ENCODE assay signal across 21 cellular contexts in the genomic region with DNA sequence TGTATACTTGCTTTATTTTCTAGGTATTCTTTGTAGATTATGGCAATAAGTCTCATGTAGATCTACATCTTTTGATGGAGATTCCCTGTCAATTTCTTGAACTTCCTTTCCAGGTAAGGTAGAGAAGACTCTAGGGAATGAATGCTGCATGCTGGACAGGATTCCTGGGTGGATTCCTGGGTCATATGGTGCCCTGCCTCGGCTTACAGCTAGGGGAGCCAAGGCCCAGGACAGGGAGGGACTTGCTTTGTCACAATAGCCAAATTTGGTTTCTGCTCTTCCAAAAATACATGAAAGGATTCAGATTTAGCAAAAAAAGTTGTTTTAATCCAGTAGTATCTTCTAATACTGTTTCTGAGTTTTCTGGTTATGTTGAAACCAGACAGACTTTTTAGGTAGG. TPM values are rescaled to one million over a fixed set of nuclear protein-coding genes. Genes with fewer than 3 reads are reported as not detected.
"Had no signal": no experiment of that assay in that cellular context is flagged by ENCODE, and none has a peak within 500 bp of the region (broad histone marks: within the 10 kb centered on the region; RNA-seq: fewer than 3 reads in every experiment).

No MANE protein-coding gene starts in this region.

- H3K36me3 ChIP-seq: ovary, sigmoid colon, thoracic aorta had no signal

- ATAC-seq: activated CD8-positive, alpha-beta T cell treated with anti-CD3 and anti-CD28 coated beads for 36 hours; mucosa of descending colon; naive thymus-derived CD4-positive, alpha-beta T cell; stimulated activated naive B cell treated with anti-CD40 and anti-IgM and Interleukin-4, amounts not matched to agents 10 μg/mL and 1 μg/mL and 100 μg/mL, for 72 hours; T-helper 17 cell had no signal

- H3K9me3 ChIP-seq: mucosa of descending colon, ovary, sigmoid colon, thoracic aorta had no signal

- H3K9me3 Mint-ChIP-seq: activated CD8-positive, alpha-beta T cell treated with anti-CD3 and anti-CD28 coated beads for 36 hours; activated naive CD8-positive, alpha-beta T cell treated with anti-CD3 and anti-CD28 coated beads, Interleukin-2, amount 10 ng/mL, durations not matched to agents 7 days and 5 days; activated T-cell treated with anti-CD3 and anti-CD28 coated beads, Interleukin-2, amount 50 U/mL, for 24 hours; activated T-helper 2 cell treated with anti-CD3 and anti-CD28 coated beads, Interferon-gamma antibody, Interleukin-2, Interleukin-4, amounts not matched to agents 10 μg/mL and 5 μg/mL and 100 μg/mL, durations not matched to agents 14 hours and 24 hours and 36 hours; memory B cell; naive thymus-derived CD4-positive, alpha-beta T cell; stimulated activated naive B cell treated with anti-CD40 and anti-IgM and Interleukin-4, amounts not matched to agents 10 μg/mL and 1 μg/mL and 100 μg/mL, for 72 hours had no signal

- H3K4me1 ChIP-seq: sigmoid colon had no signal

- DNase-seq: activated CD4-positive, alpha-beta T cell treated with anti-CD3 and anti-CD28 coated beads for 4 hours; activated CD8-positive, alpha-beta T cell treated with anti-CD3 and anti-CD28 coated beads for 36 hours; activated naive CD4-positive, alpha-beta T cell treated with Interleukin-2 at 50 U/mL for 16 hours; activated naive CD8-positive, alpha-beta T cell treated with anti-CD3 and anti-CD28 coated beads, Interleukin-2, amount 10 ng/mL, durations not matched to agents 7 days and 5 days; activated T-cell treated with anti-CD3 and anti-CD28 coated beads, Interleukin-2, amount 50 U/mL, for 24 hours; amygdala; dorsolateral prefrontal cortex; erythroblast; foreskin melanocyte; hypothalamus; kidney; mucosa of descending colon; naive thymus-derived CD4-positive, alpha-beta T cell; ovary; sigmoid colon; stimulated activated naive B cell treated with anti-CD40 and anti-IgM and Interleukin-4, amounts not matched to agents 10 μg/mL and 1 μg/mL and 100 μg/mL, for 72 hours; T-helper 17 cell had no signal

- H3K27ac ChIP-seq: dorsolateral prefrontal cortex, ovary, sigmoid colon, thoracic aorta, VCaP had no signal

- H3K27me3 ChIP-seq: ovary, sigmoid colon had no signal

- H3K4me3 ChIP-seq: dorsolateral prefrontal cortex, mucosa of descending colon, ovary, sigmoid colon, thoracic aorta had no signal

- H3K36me3 Mint-ChIP-seq: activated naive CD8-positive, alpha-beta T cell treated with anti-CD3 and anti-CD28 coated beads, Interleukin-2, amount 10 ng/mL, durations not matched to agents 7 days and 5 days; memory B cell; naive thymus-derived CD4-positive, alpha-beta T cell; stimulated activated naive B cell treated with anti-CD40 and anti-IgM and Interleukin-4, amounts not matched to agents 10 μg/mL and 1 μg/mL and 100 μg/mL, for 72 hours had no signal

- H3K4me3 Mint-ChIP-seq: activated CD8-positive, alpha-beta T cell treated with anti-CD3 and anti-CD28 coated beads for 36 hours; activated naive CD8-positive, alpha-beta T cell treated with anti-CD3 and anti-CD28 coated beads, Interleukin-2, amount 10 ng/mL, durations not matched to agents 7 days and 5 days; activated T-cell treated with anti-CD3 and anti-CD28 coated beads, Interleukin-2, amount 50 U/mL, for 24 hours; memory B cell; naive thymus-derived CD4-positive, alpha-beta T cell; stimulated activated naive B cell treated with anti-CD40 and anti-IgM and Interleukin-4, amounts not matched to agents 10 μg/mL and 1 μg/mL and 100 μg/mL, for 72 hours; T-helper 17 cell had no signal

- H3K27ac Mint-ChIP-seq: activated CD8-positive, alpha-beta T cell treated with anti-CD3 and anti-CD28 coated beads for 36 hours; activated naive CD8-positive, alpha-beta T cell treated with anti-CD3 and anti-CD28 coated beads, Interleukin-2, amount 10 ng/mL, durations not matched to agents 7 days and 5 days; activated T-cell treated with anti-CD3 and anti-CD28 coated beads, Interleukin-2, amount 50 U/mL, for 24 hours; activated T-helper 2 cell treated with anti-CD3 and anti-CD28 coated beads, Interferon-gamma antibody, Interleukin-2, Interleukin-4, amounts not matched to agents 10 μg/mL and 5 μg/mL and 100 μg/mL, durations not matched to agents 14 hours and 24 hours and 36 hours; memory B cell; naive thymus-derived CD4-positive, alpha-beta T cell; stimulated activated naive B cell treated with anti-CD40 and anti-IgM and Interleukin-4, amounts not matched to agents 10 μg/mL and 1 μg/mL and 100 μg/mL, for 72 hours; T-helper 17 cell had no signal

- H3K4me1 Mint-ChIP-seq: activated naive CD8-positive, alpha-beta T cell treated with anti-CD3 and anti-CD28 coated beads, Interleukin-2, amount 10 ng/mL, durations not matched to agents 7 days and 5 days; naive thymus-derived CD4-positive, alpha-beta T cell; stimulated activated naive B cell treated with anti-CD40 and anti-IgM and Interleukin-4, amounts not matched to agents 10 μg/mL and 1 μg/mL and 100 μg/mL, for 72 hours; T-helper 17 cell had no signal

RNA-seq across cellular contexts. Expression of gene ASPG, which starts 59.5 kb away (rescaled TPM):
- total RNA-seq: activated CD8-positive, alpha-beta T cell treated with anti-CD3 and anti-CD28 coated beads for 36 hours; activated naive CD8-positive, alpha-beta T cell treated with anti-CD3 and anti-CD28 coated beads, Interleukin-2, amount 10 ng/mL, durations not matched to agents 7 days and 5 days; activated T-helper 2 cell treated with anti-CD3 and anti-CD28 coated beads, Interferon-gamma antibody, Interleukin-2, Interleukin-4, amounts not matched to agents 10 μg/mL and 5 μg/mL and 100 μg/mL, durations not matched to agents 14 hours and 24 hours and 36 hours; T-helper 17 cell had no signal
